In the genomic region with DNA sequence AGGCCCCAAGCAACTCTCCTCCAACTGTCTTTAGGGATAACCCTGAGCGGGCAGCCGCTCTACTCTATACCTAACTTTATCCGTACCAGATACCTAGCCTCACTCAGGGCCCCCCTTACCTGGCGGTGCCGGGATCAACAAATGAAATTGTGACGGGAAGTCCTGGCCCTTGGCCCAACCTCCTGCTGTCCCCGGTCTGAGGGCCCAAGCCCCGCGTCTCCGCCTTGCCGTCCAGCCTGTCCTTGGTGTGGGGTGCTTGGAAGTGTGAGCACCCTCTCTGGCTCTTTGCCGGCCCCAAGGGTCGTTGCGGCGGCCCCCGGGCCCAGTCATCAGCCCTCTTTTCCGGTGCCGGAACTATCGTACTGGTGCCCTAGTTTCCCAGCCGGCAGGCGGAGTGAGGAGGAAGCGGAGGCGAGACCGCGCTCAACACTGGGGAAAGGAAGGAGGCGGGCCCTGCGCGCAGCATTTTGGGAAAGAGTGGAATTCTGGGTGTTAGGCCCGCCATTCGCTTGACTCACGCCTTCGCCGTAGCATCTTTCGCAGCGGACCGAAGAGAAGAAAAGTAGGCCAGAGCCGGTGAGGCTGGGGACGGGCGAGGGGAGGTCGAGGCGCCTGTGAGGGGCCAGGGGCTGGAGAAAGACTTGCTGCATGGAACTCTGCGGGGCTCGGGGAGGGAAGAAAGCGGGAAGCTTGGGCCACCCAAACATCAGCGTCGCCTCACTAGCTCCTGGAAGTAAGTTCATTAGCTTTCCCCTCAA, we compare ENCODE assay signal across 1 cellular context.
A peak's percentile ranks its signal among the peaks of the same experiment; 100 is the strongest.
TF ChIP-seq lines count a peak whose summit lies in the region.

A gene (plus strand): TSS at position 504 of the 758 bp plus-strand sequence. CDS start 1,676 bp downstream, outside the sequence.

TF ChIP-seq in HEK293, 187 proteins besides CTCF, POLR2A, EP300 and RAD21 (continued from another document):
- TF ChIP-seq ZNF169 (tag by site-specific recombination; IDR thresholded peaks at IDR 0.05) (0 out of 2 replicates have a peak, but pooled peaks have one; percentile 27), ZNF473 (tag by site-specific recombination; IDR thresholded peaks at IDR 0.05) (no peak), ZNF501 (tag by site-specific recombination; IDR thresholded peaks at IDR 0.05) (peak; percentile 99), SALL2 (tag by site-specific recombination; IDR thresholded peaks at IDR 0.05; ENCODE audit: borderline replicate concordance) (peak; percentile 89; the same call in 1 of the 2 replicates), ZNF600 (tag by site-specific recombination; IDR thresholded peaks at IDR 0.05) (peak; percentile 23; the same call in 1 of the 2 replicates), FEZF1 (tag by site-specific recombination; IDR thresholded peaks at IDR 0.05) (peak; percentile 77), KLF7 (tag by site-specific recombination; IDR thresholded peaks at IDR 0.05; ENCODE audit: borderline replicate concordance) (peak; percentile 85; the same call in 1 of the 2 replicates), ZFP37 (tag by site-specific recombination; IDR thresholded peaks at IDR 0.05) (peak; percentile 98), ZIC2 (tag by site-specific recombination; IDR thresholded peaks at IDR 0.05) (peak; percentile 65), ZNF629 (tag by site-specific recombination; IDR thresholded peaks at IDR 0.05) (peak; percentile 88), ZNF664 (tag by site-specific recombination; IDR thresholded peaks at IDR 0.05) (peak; percentile 11; the same call in 1 of the 2 replicates), ZXDB (tag by site-specific recombination; IDR thresholded peaks at IDR 0.05) (peak; percentile 97), ZFHX2 (tag by site-specific recombination; conservative IDR thresholded peaks at IDR 0.05) (peak; percentile 90), ZNF558 (tag by site-specific recombination; IDR thresholded peaks at IDR 0.05) (0 out of 2 replicates have a peak, but pooled peaks have one; percentile 66), ZNF157 (tag by site-specific recombination; IDR thresholded peaks at IDR 0.05) (no peak), ZNF560 (tag by site-specific recombination; IDR thresholded peaks at IDR 0.05; ENCODE audit: borderline replicate concordance) (no peak), ZNF302 (tag by site-specific recombination; IDR thresholded peaks at IDR 0.05; ENCODE audit: low read depth) (0 out of 2 replicates have a peak, but pooled peaks have one; percentile 21), ZNF571 (tag by site-specific recombination; IDR thresholded peaks at IDR 0.05) (no peak)
- TF ChIP-seq, protein P1, sequence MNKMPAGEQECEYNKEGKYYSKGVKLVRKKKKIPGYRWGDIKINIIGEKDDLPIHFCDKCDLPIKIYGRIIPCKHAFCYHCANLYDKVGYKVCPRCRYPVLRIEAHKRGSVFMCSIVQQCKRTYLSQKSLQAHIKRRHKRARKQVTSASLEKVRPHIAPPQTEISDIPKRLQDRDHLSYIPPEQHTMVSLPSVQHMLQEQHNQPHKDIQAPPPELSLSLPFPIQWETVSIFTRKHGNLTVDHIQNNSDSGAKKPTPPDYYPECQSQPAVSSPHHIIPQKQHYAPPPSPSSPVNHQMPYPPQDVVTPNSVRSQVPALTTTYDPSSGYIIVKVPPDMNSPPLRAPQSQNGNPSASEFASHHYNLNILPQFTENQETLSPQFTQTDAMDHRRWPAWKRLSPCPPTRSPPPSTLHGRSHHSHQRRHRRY (tag by site-specific recombination; IDR thresholded peaks at IDR 0.05) = peak; percentile 93
- TF ChIP-seq, protein P2, sequence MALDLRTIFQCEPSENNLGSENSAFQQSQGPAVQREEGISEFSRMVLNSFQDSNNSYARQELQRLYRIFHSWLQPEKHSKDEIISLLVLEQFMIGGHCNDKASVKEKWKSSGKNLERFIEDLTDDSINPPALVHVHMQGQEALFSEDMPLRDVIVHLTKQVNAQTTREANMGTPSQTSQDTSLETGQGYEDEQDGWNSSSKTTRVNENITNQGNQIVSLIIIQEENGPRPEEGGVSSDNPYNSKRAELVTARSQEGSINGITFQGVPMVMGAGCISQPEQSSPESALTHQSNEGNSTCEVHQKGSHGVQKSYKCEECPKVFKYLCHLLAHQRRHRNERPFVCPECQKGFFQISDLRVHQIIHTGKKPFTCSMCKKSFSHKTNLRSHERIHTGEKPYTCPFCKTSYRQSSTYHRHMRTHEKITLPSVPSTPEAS (tag by site-specific recombination; IDR thresholded peaks at IDR 0.05) = peak; percentile 35; the same call in 1 of the 2 replicates
- TF ChIP-seq, protein P3, sequence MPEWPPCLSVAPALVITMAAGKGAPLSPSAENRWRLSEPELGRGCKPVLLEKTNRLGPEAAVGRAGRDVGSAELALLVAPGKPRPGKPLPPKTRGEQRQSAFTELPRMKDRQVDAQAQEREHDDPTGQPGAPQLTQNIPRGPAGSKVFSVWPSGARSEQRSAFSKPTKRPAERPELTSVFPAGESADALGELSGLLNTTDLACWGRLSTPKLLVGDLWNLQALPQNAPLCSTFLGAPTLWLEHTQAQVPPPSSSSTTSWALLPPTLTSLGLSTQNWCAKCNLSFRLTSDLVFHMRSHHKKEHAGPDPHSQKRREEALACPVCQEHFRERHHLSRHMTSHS (tag by site-specific recombination; IDR thresholded peaks at IDR 0.05) = peak; percentile 54; the same call in 1 of the 2 replicates
- TF ChIP-seq, protein P4, sequence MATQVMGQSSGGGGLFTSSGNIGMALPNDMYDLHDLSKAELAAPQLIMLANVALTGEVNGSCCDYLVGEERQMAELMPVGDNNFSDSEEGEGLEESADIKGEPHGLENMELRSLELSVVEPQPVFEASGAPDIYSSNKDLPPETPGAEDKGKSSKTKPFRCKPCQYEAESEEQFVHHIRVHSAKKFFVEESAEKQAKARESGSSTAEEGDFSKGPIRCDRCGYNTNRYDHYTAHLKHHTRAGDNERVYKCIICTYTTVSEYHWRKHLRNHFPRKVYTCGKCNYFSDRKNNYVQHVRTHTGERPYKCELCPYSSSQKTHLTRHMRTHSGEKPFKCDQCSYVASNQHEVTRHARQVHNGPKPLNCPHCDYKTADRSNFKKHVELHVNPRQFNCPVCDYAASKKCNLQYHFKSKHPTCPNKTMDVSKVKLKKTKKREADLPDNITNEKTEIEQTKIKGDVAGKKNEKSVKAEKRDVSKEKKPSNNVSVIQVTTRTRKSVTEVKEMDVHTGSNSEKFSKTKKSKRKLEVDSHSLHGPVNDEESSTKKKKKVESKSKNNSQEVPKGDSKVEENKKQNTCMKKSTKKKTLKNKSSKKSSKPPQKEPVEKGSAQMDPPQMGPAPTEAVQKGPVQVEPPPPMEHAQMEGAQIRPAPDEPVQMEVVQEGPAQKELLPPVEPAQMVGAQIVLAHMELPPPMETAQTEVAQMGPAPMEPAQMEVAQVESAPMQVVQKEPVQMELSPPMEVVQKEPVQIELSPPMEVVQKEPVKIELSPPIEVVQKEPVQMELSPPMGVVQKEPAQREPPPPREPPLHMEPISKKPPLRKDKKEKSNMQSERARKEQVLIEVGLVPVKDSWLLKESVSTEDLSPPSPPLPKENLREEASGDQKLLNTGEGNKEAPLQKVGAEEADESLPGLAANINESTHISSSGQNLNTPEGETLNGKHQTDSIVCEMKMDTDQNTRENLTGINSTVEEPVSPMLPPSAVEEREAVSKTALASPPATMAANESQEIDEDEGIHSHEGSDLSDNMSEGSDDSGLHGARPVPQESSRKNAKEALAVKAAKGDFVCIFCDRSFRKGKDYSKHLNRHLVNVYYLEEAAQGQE (tag by site-specific recombination; IDR thresholded peaks at IDR 0.05) = 0 out of 2 replicates have a peak, but pooled peaks have one; percentile 46
- TF ChIP-seq, protein P5, sequence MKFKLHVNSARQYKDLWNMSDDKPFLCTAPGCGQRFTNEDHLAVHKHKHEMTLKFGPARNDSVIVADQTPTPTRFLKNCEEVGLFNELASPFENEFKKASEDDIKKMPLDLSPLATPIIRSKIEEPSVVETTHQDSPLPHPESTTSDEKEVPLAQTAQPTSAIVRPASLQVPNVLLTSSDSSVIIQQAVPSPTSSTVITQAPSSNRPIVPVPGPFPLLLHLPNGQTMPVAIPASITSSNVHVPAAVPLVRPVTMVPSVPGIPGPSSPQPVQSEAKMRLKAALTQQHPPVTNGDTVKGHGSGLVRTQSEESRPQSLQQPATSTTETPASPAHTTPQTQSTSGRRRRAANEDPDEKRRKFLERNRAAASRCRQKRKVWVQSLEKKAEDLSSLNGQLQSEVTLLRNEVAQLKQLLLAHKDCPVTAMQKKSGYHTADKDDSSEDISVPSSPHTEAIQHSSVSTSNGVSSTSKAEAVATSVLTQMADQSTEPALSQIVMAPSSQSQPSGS (tag by site-specific recombination; IDR thresholded peaks at IDR 0.05; ENCODE audit: low read depth) = peak; percentile 47; the same call in 1 of the 2 replicates
- TF ChIP-seq, protein P6, sequence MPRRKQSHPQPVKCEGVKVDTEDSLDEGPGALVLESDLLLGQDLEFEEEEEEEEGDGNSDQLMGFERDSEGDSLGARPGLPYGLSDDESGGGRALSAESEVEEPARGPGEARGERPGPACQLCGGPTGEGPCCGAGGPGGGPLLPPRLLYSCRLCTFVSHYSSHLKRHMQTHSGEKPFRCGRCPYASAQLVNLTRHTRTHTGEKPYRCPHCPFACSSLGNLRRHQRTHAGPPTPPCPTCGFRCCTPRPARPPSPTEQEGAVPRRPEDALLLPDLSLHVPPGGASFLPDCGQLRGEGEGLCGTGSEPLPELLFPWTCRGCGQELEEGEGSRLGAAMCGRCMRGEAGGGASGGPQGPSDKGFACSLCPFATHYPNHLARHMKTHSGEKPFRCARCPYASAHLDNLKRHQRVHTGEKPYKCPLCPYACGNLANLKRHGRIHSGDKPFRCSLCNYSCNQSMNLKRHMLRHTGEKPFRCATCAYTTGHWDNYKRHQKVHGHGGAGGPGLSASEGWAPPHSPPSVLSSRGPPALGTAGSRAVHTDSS (tag by site-specific recombination; IDR thresholded peaks at IDR 0.05) = no peak; the same call in 1 of the 2 replicates
- TF ChIP-seq, protein P7, sequence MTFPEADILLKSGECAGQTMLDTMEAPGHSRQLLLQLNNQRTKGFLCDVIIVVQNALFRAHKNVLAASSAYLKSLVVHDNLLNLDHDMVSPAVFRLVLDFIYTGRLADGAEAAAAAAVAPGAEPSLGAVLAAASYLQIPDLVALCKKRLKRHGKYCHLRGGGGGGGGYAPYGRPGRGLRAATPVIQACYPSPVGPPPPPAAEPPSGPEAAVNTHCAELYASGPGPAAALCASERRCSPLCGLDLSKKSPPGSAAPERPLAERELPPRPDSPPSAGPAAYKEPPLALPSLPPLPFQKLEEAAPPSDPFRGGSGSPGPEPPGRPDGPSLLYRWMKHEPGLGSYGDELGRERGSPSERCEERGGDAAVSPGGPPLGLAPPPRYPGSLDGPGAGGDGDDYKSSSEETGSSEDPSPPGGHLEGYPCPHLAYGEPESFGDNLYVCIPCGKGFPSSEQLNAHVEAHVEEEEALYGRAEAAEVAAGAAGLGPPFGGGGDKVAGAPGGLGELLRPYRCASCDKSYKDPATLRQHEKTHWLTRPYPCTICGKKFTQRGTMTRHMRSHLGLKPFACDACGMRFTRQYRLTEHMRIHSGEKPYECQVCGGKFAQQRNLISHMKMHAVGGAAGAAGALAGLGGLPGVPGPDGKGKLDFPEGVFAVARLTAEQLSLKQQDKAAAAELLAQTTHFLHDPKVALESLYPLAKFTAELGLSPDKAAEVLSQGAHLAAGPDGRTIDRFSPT (tag by site-specific recombination; IDR thresholded peaks at IDR 0.05) = no peak
